In the genomic region with DNA sequence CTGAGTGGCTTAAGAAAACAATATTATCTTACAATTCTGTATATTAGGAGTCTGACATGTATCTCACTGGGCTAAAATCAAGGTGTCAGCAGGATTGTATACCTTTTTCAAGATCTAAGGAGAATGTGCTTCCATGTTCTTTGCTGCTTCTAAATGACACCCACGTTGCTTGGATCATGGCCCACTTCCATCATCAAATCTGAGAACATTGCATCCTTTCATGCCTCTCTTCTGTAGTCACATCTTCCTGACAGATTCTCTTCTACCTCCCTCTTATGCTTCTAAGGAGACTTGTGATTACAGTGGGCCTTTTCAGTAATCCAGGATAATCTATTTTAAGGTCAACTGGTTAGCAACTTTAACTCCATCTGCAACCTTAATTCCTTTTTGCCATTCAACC, we compare ENCODE assay signal across 19 cellular contexts.
A peak's percentile ranks its signal among the peaks of the same experiment; 100 is the strongest.
DNase-seq lines count a peak whose midpoint lies in the region; ATAC-seq, FAIRE-seq and TF ChIP-seq lines count a peak whose summit lies in the region.
"Had no signal": no experiment of that assay in that cellular context is flagged by ENCODE, and none has a peak within 500 bp of the region (broad histone marks: within the 10 kb centered on the region; RNA-seq: fewer than 3 reads in every experiment).

No MANE protein-coding gene starts in this region.

- no peaks in the 10 kb centered on the region for H3K4me1 ChIP-seq in astrocyte (ENCODE audit: insufficient read depth, low read length)
- H3K4me1 ChIP-seq: A549 had no signal

- CTCF ChIA-PET in RWPE1 (lab: Yijun Ruan, JAX) = no interaction called here

- H3K4me2 ChIP-seq in astrocyte (ENCODE audit: low read length) = no peak overlapping the region
- H3K4me2 ChIP-seq: A549; BLaER1 treated with 17β-estradiol and CSF1 and Interleukin-3, amounts not matched to agents 10 nM and 100 nM had no signal

- no peak overlapping the region for H3K27ac ChIP-seq in astrocyte (ENCODE audit: low read depth, low read length)
- H3K27ac ChIP-seq in RWPE1 = no peak overlapping the region
- H3K27ac ChIP-seq: 22Rv1; A549; BLaER1 treated with 17β-estradiol and CSF1 and Interleukin-3, amounts not matched to agents 10 nM and 100 nM had no signal

- no peak overlapping the region for H3K9ac ChIP-seq in astrocyte (ENCODE audit: low read length)
- H3K9ac ChIP-seq: BLaER1 treated with 17β-estradiol and CSF1 and Interleukin-3, amounts not matched to agents 10 nM and 100 nM had no signal

- no peaks in the 10 kb centered on the region for H3K79me2 ChIP-seq in astrocyte (ENCODE audit: insufficient read depth, low read length)

- H3K4me3 ChIP-seq in astrocyte (ENCODE audit: insufficient read depth, low read depth, low read length) = no peak overlapping the region
- H3K4me3 ChIP-seq: A549; BLaER1 treated with 17β-estradiol and CSF1 and Interleukin-3, amounts not matched to agents 10 nM and 100 nM had no signal

- POLR2A ChIA-PET in RWPE1 (lab: Yijun Ruan, JAX; ENCODE audit: low non-redundant PET) = no interaction called here

- peaks cover 10% of the 10 kb centered on the region for H3K4me1 Mint-ChIP-seq in astrocyte (ENCODE audit: low read depth, unreplicated experiment)
- H3K4me1 Mint-ChIP-seq: B cell had no signal

- no peaks in the 10 kb centered on the region for H3K9me3 ChIP-seq in astrocyte (ENCODE audit: insufficient read depth, low read depth, low read length)
- H3K9me3 ChIP-seq: A549 had no signal

- peak; percentile 6 for DNase-seq in COLO829 (ENCODE audit: low spot score)
- peak; percentile 65 for DNase-seq in OCI-M1 (lab: John Stamatoyannopoulos, UW)
- DNase-seq in astrocyte (ENCODE audit: low read depth) = no peak
- DNase-seq in superior temporal gyrus (ENCODE audit: extremely low spot score) = peak; percentile 54
- DNase-seq in RWPE1 (ENCODE audit: low spot score) = no peak
- no peak for DNase-seq in stimulated activated CD4-positive, alpha-beta T cell treated with anti-CD3 and anti-CD28 coated beads, Interleukin-2, amount 100 ng/mL, for 48 hours
- DNase-seq: CD8-positive, alpha-beta T cell; COR-L47; H9; KG1 had no signal

- TF ChIP-seq CTCF in astrocyte (IDR thresholded peaks at IDR 0.05; ENCODE audit: insufficient read depth, low read depth, low read length) (no peak), RWPE1 (conservative IDR thresholded peaks at IDR 0.05; ENCODE audit: low read depth) (no peak)

- no peaks in the 10 kb centered on the region for H3K27me3 Mint-ChIP-seq in astrocyte (ENCODE audit: low read depth, unreplicated experiment)
- H3K27me3 Mint-ChIP-seq: B cell had no signal

- no peaks in the 10 kb centered on the region for H4K20me1 ChIP-seq in astrocyte (ENCODE audit: insufficient read depth, low read length)
- H4K20me1 ChIP-seq: BLaER1 treated with 17β-estradiol and CSF1 and Interleukin-3, amounts not matched to agents 10 nM and 100 nM had no signal

- no peak for ATAC-seq in GM21526 (IDR thresholded peaks at IDR 0.05; ENCODE audit: low FRiP score, unreplicated experiment)
- ATAC-seq: A549; CD8-positive, alpha-beta T cell had no signal

- no peak for FAIRE-seq in astrocyte (lab: Jason Lieb, UNC)
- FAIRE-seq: A549, G401.6, GM12892, GM18507, H1 had no signal

- H3K27me3 ChIP-seq in astrocyte (ENCODE audit: insufficient read depth, low read length) = no peaks in the 10 kb centered on the region
- H3K27me3 ChIP-seq: BLaER1 treated with 17β-estradiol and CSF1 and Interleukin-3, amounts not matched to agents 10 nM and 100 nM had no signal

- no peaks in the 10 kb centered on the region for H3K36me3 ChIP-seq in astrocyte (ENCODE audit: insufficient read depth, low read length)
- H3K36me3 ChIP-seq: BLaER1 treated with 17β-estradiol and CSF1 and Interleukin-3, amounts not matched to agents 10 nM and 100 nM had no signal

- H3K36me3 Mint-ChIP-seq in astrocyte (ENCODE audit: low read depth, unreplicated experiment) = no peaks in the 10 kb centered on the region
- H3K36me3 Mint-ChIP-seq: CD8-positive, alpha-beta T cell had no signal

- H3K9me3 Mint-ChIP-seq in astrocyte (ENCODE audit: unreplicated experiment) = peaks cover 2% of the 10 kb centered on the region

- no peak overlapping the region for H3K4me3 Mint-ChIP-seq in astrocyte (ENCODE audit: unreplicated experiment)
- H3K4me3 Mint-ChIP-seq: B cell; CD8-positive, alpha-beta T cell; H9 had no signal

- peak overlapping the region; percentile 8 for H3K27ac Mint-ChIP-seq in astrocyte (ENCODE audit: unreplicated experiment)
- H3K27ac Mint-ChIP-seq: B cell; CD8-positive, alpha-beta T cell had no signal

- H2AFZ ChIP-seq in astrocyte (ENCODE audit: low read depth, low read length) = no peak overlapping the region

Comparison
In these comparisons a context has a peak if more than half of its experiments do, and no peak if none do; other contexts are left out.
1. DNase-seq: peak in COLO829 (single experiment), OCI-M1 (single experiment) and superior temporal gyrus (single experiment); none in astrocyte (single experiment), RWPE1 (single experiment) and stimulated activated CD4-positive, alpha-beta T cell treated with anti-CD3 and anti-CD28 coated beads, Interleukin-2, amount 100 ng/mL, for 48 hours (0 of 2).